In genomic region chr1:4509206-4509605, GRCh38 we compare ENCODE assay signal across 36 cellular contexts.
"Had no signal": no experiment of that assay in that cellular context is flagged by ENCODE, and none has a peak within 500 bp of the region (broad histone marks: within the 10 kb centered on the region; RNA-seq: fewer than 3 reads in every experiment).

No MANE protein-coding gene starts in this region.

- H3K4me1 Mint-ChIP-seq: activated B cell treated with CpG ODN at 0.5 μM for 24 hours; activated CD4-positive, alpha-beta T cell treated with anti-CD3 and anti-CD28 coated beads, Interleukin-2, amount 10 ng/mL, durations not matched to agents 24 days and 14 days; activated naive CD4-positive, alpha-beta T cell treated with anti-CD3 and anti-CD28 coated beads, Interleukin-2, amount 10 ng/mL, durations not matched to agents 7 days and 5 days; activated naive CD4-positive, alpha-beta T cell treated with anti-CD3 and anti-CD28 coated beads, Interleukin-2, amount 50 U/mL, for 24 hours; activated naive CD8-positive, alpha-beta T cell treated with anti-CD3 and anti-CD28 coated beads, Interleukin-2, amount 10 ng/mL, durations not matched to agents 7 days and 5 days; activated T-helper 17 cell treated with anti-CD3 and anti-CD28 coated beads, Interleukin-2, amount 50 U/mL, for 72 hours had no signal

- H3K4me1 ChIP-seq: ascending aorta, breast epithelium had no signal

- H3K36me3 Mint-ChIP-seq: activated CD4-positive, alpha-beta memory T cell treated with anti-CD3 and anti-CD28 coated beads for 36 hours; activated naive CD4-positive, alpha-beta T cell treated with anti-CD3 and anti-CD28 coated beads, Interleukin-2, amount 10 ng/mL, durations not matched to agents 7 days and 5 days; activated naive CD4-positive, alpha-beta T cell treated with anti-CD3 and anti-CD28 coated beads, Interleukin-2, amount 50 U/mL, for 24 hours; activated naive CD8-positive, alpha-beta T cell; activated naive CD8-positive, alpha-beta T cell treated with anti-CD3 and anti-CD28 coated beads, Interleukin-2, amount 10 ng/mL, durations not matched to agents 7 days and 5 days had no signal

- DNase-seq: activated B cell treated with CpG ODN at 0.5 μM for 24 hours; activated CD4-positive, alpha-beta memory T cell treated with anti-CD3 and anti-CD28 coated beads for 36 hours; activated CD4-positive, alpha-beta T cell treated with anti-CD3 and anti-CD28 coated beads for 4 hours; activated CD4-positive, alpha-beta T cell treated with anti-CD3 and anti-CD28 coated beads, Interleukin-2, amount 10 ng/mL, durations not matched to agents 24 days and 14 days; activated CD4-positive, alpha-beta T cell treated with anti-CD3 and anti-CD28 coated beads, Interleukin-2, amount 50 U/mL, for 1 hour; activated CD4-positive, alpha-beta T cell treated with anti-CD3 and anti-CD28 coated beads, Interleukin-2, amount 50 U/mL, for 4 hours; activated CD4-positive, CD25-positive, alpha-beta regulatory T cell treated with anti-CD3 and anti-CD28 coated beads, Interleukin-2, amount 50 U/mL, for 72 hours; activated CD8-positive, alpha-beta memory T cell treated with anti-CD3 and anti-CD28 coated beads, Interleukin-2, amount 50 U/mL, for 4 hours; activated CD8-positive, alpha-beta T cell treated with anti-CD3 and anti-CD28 coated beads for 36 hours; activated effector memory CD4-positive, alpha-beta T cell treated with Interleukin-2 at 50 U/mL for 16 hours; activated gamma-delta T cell; activated naive CD4-positive, alpha-beta T cell treated with anti-CD3 and anti-CD28 coated beads, Interleukin-2, amount 10 ng/mL, durations not matched to agents 7 days and 5 days; activated naive CD4-positive, alpha-beta T cell treated with Interleukin-2 at 50 U/mL for 16 hours; activated naive CD8-positive, alpha-beta T cell treated with anti-CD3 and anti-CD28 coated beads, Interleukin-2, amount 10 ng/mL, durations not matched to agents 7 days and 5 days; activated naive CD8-positive, alpha-beta T cell treated with anti-CD3 and anti-CD28 coated beads, Interleukin-2, amount 50 U/mL, for 24 hours; activated T-cell treated with anti-CD3 and anti-CD28 coated beads for 4 hours; activated T-cell treated with anti-CD3 and anti-CD28 coated beads, Interleukin-2, amount 50 U/mL, for 1 hour; activated T-cell treated with anti-CD3 and anti-CD28 coated beads, Interleukin-2, amount 50 U/mL, for 4 hours; activated T-cell treated with anti-CD3 and anti-CD28 coated beads, Interleukin-2, amount 50 U/mL, for 72 hours; amygdala; anterior cingulate cortex; brain microvascular endothelial cell; central memory CD4-positive, alpha-beta T cell; T-helper 1 cell; T-helper 2 cell; T-helper 9 cell had no signal

- H3K27me3 ChIP-seq: ascending aorta, brain microvascular endothelial cell had no signal

- H3K36me3 ChIP-seq: ascending aorta, brain microvascular endothelial cell, breast epithelium had no signal

- FAIRE-seq: TTC549 had no signal

- H3K4me3 ChIP-seq: ascending aorta, breast epithelium had no signal

- H3K9me3 ChIP-seq: ascending aorta, breast epithelium had no signal

- H3K27ac ChIP-seq: ascending aorta, brain microvascular endothelial cell, breast epithelium, VCaP had no signal

- H3K4me3 Mint-ChIP-seq: activated B cell treated with CpG ODN at 0.5 μM for 24 hours; activated CD4-positive, alpha-beta memory T cell treated with anti-CD3 and anti-CD28 coated beads for 36 hours; activated CD4-positive, alpha-beta T cell treated with anti-CD3 and anti-CD28 coated beads, Interleukin-2, amount 10 ng/mL, durations not matched to agents 24 days and 14 days; activated CD8-positive, alpha-beta T cell treated with anti-CD3 and anti-CD28 coated beads for 36 hours; activated naive CD4-positive, alpha-beta T cell treated with anti-CD3 and anti-CD28 coated beads, Interleukin-2, amount 10 ng/mL, durations not matched to agents 7 days and 5 days; activated naive CD4-positive, alpha-beta T cell treated with anti-CD3 and anti-CD28 coated beads, Interleukin-2, amount 50 U/mL, for 24 hours; activated naive CD8-positive, alpha-beta T cell; activated naive CD8-positive, alpha-beta T cell treated with anti-CD3 and anti-CD28 coated beads, Interleukin-2, amount 10 ng/mL, durations not matched to agents 7 days and 5 days; activated naive CD8-positive, alpha-beta T cell treated with anti-CD3 and anti-CD28 coated beads, Interleukin-2, amount 50 U/mL, for 24 hours; activated T-cell treated with anti-CD3 and anti-CD28 coated beads, Interleukin-2, amount 50 U/mL, for 4 hours; activated T-cell treated with anti-CD3 and anti-CD28 coated beads, Interleukin-2, amount 50 U/mL, for 72 hours; activated T-helper 1 cell treated with anti-CD3 and anti-CD28 coated beads, Interleukin-12 subunit alpha, Interleukin-12 subunit beta, Interleukin-2, Interleukin-4 antibody, amounts not matched to agents 30 ng/mL and 10 ng/mL and 1 ng/mL, durations not matched to agents 14 hours and 24 hours and 36 hours; activated T-helper 17 cell treated with anti-CD3 and anti-CD28 coated beads, Interleukin-2, amount 50 U/mL, for 72 hours; T-helper 1 cell treated with Interleukin-12 subunit alpha and Interleukin-12 subunit beta and Interleukin-4 antibody, amounts not matched to agents 30 μg/mL and 1 μg/mL, for 36 hours; T-helper 2 cell treated with Interferon-gamma antibody and Interleukin-4, amounts not matched to agents 5 μg/mL and 100 μg/mL, for 36 hours had no signal

- H3K9me3 Mint-ChIP-seq: activated B cell treated with CpG ODN at 0.5 μM for 24 hours; activated CD4-positive, alpha-beta memory T cell treated with anti-CD3 and anti-CD28 coated beads for 36 hours; activated CD4-positive, alpha-beta T cell treated with anti-CD3 and anti-CD28 coated beads, Interleukin-2, amount 10 ng/mL, durations not matched to agents 24 days and 14 days; activated CD8-positive, alpha-beta T cell treated with anti-CD3 and anti-CD28 coated beads for 36 hours; activated naive CD4-positive, alpha-beta T cell treated with anti-CD3 and anti-CD28 coated beads, Interleukin-2, amount 10 ng/mL, durations not matched to agents 7 days and 5 days; activated naive CD4-positive, alpha-beta T cell treated with anti-CD3 and anti-CD28 coated beads, Interleukin-2, amount 50 U/mL, for 24 hours; activated naive CD8-positive, alpha-beta T cell treated with anti-CD3 and anti-CD28 coated beads, Interleukin-2, amount 10 ng/mL, durations not matched to agents 7 days and 5 days; activated naive CD8-positive, alpha-beta T cell treated with anti-CD3 and anti-CD28 coated beads, Interleukin-2, amount 50 U/mL, for 24 hours; activated T-cell treated with anti-CD3 and anti-CD28 coated beads, Interleukin-2, amount 50 U/mL, for 4 hours; activated T-cell treated with anti-CD3 and anti-CD28 coated beads, Interleukin-2, amount 50 U/mL, for 72 hours; activated T-helper 1 cell treated with anti-CD3 and anti-CD28 coated beads, Interleukin-12 subunit alpha, Interleukin-12 subunit beta, Interleukin-2, Interleukin-4 antibody, amounts not matched to agents 30 ng/mL and 10 ng/mL and 1 ng/mL, durations not matched to agents 14 hours and 24 hours and 36 hours; activated T-helper 17 cell treated with anti-CD3 and anti-CD28 coated beads, Interleukin-2, amount 50 U/mL, for 72 hours; T-helper 1 cell treated with Interleukin-12 subunit alpha and Interleukin-12 subunit beta and Interleukin-4 antibody, amounts not matched to agents 30 μg/mL and 1 μg/mL, for 36 hours; T-helper 2 cell treated with Interferon-gamma antibody and Interleukin-4, amounts not matched to agents 5 μg/mL and 100 μg/mL, for 36 hours had no signal

- H3K27ac Mint-ChIP-seq: activated B cell treated with CpG ODN at 0.5 μM for 24 hours; activated CD4-positive, alpha-beta memory T cell treated with anti-CD3 and anti-CD28 coated beads for 36 hours; activated CD4-positive, alpha-beta T cell treated with anti-CD3 and anti-CD28 coated beads, Interleukin-2, amount 10 ng/mL, durations not matched to agents 24 days and 14 days; activated CD8-positive, alpha-beta T cell treated with anti-CD3 and anti-CD28 coated beads for 36 hours; activated naive CD4-positive, alpha-beta T cell treated with anti-CD3 and anti-CD28 coated beads, Interleukin-2, amount 10 ng/mL, durations not matched to agents 7 days and 5 days; activated naive CD4-positive, alpha-beta T cell treated with anti-CD3 and anti-CD28 coated beads, Interleukin-2, amount 50 U/mL, for 24 hours; activated naive CD8-positive, alpha-beta T cell; activated naive CD8-positive, alpha-beta T cell treated with anti-CD3 and anti-CD28 coated beads, Interleukin-2, amount 10 ng/mL, durations not matched to agents 7 days and 5 days; activated naive CD8-positive, alpha-beta T cell treated with anti-CD3 and anti-CD28 coated beads, Interleukin-2, amount 50 U/mL, for 24 hours; activated T-cell treated with anti-CD3 and anti-CD28 coated beads, Interleukin-2, amount 50 U/mL, for 72 hours; activated T-helper 1 cell treated with anti-CD3 and anti-CD28 coated beads, Interleukin-12 subunit alpha, Interleukin-12 subunit beta, Interleukin-2, Interleukin-4 antibody, amounts not matched to agents 30 ng/mL and 10 ng/mL and 1 ng/mL, durations not matched to agents 14 hours and 24 hours and 36 hours; activated T-helper 17 cell treated with anti-CD3 and anti-CD28 coated beads, Interleukin-2, amount 50 U/mL, for 72 hours; T-helper 1 cell treated with Interleukin-12 subunit alpha and Interleukin-12 subunit beta and Interleukin-4 antibody, amounts not matched to agents 30 μg/mL and 1 μg/mL, for 36 hours; T-helper 2 cell treated with Interferon-gamma antibody and Interleukin-4, amounts not matched to agents 5 μg/mL and 100 μg/mL, for 36 hours had no signal

- ATAC-seq: activated CD8-positive, alpha-beta T cell treated with anti-CD3 and anti-CD28 coated beads for 36 hours; activated T-cell treated with anti-CD3 and anti-CD28 coated beads, Interleukin-2, amount 50 U/mL, for 4 hours; activated T-cell treated with anti-CD3 and anti-CD28 coated beads, Interleukin-2, amount 50 U/mL, for 72 hours; activated T-helper 17 cell treated with anti-CD3 and anti-CD28 coated beads, Interleukin-2, amount 50 U/mL, for 72 hours had no signal
